In genomic region chr11:96154802-96155520, GRCh38 we compare ENCODE assay signal across 10 cellular contexts.
DNase-seq lines count a peak whose midpoint lies in the region; ATAC-seq, FAIRE-seq and TF ChIP-seq lines count a peak whose summit lies in the region.
"Had no signal": no experiment of that assay in that cellular context is flagged by ENCODE, and none has a peak within 500 bp of the region (broad histone marks: within the 10 kb centered on the region; RNA-seq: fewer than 3 reads in every experiment).

No MANE protein-coding gene starts in this region.

- no peak overlapping the region for H3K56ac ChIP-seq in H1 (replicated peaks; ENCODE audit: insufficient read length, low read depth, low read length)

- H3K23me2 ChIP-seq in H1 (ENCODE audit: low read depth, low read length): no peaks in the 10 kb centered on the region

- no peaks in the 10 kb centered on the region for H3K9me2 ChIP-seq in PC-3 (replicated peaks; ENCODE audit: low read length)

- H3K79me2 ChIP-seq in PC-3 (ENCODE audit: low read length): 0 out of 2 replicates have a peak, but pooled peaks cover 3% of the 10 kb centered on the region
- H3K79me2 ChIP-seq in H1 (ENCODE audit: control insufficient read depth in 1 of 2, insufficient read depth in 2 of 2, low read length in 2 of 2): no peaks in the 10 kb centered on the region

- TF ChIP-seq CTCF in PC-3 (conservative IDR thresholded peaks at IDR 0.05; ENCODE audit: low read depth, low read length) (no peak), H1 (IDR thresholded peaks at IDR 0.05; ENCODE audit: control extremely low read depth in 1 of 3, insufficient read depth in 1 of 3, low read depth in 1 of 3, low read length in 3 of 3) (no peak), neutrophil (IDR thresholded peaks at IDR 0.05) (no peak)

- H2AFZ ChIP-seq in PC-3 (ENCODE audit: low read length) (no peak overlapping the region), H1 (ENCODE audit: low read length) (no peak overlapping the region)

- ATAC-seq in PC-3 (no peak), GM21447 (IDR thresholded peaks at IDR 0.05; ENCODE audit: unreplicated experiment) (no peak)

- FAIRE-seq in H1 (lab: Jason Lieb, UNC): no peak
- FAIRE-seq: G401.6 had no signal

- TF ChIP-seq EP300 in H1 (IDR thresholded peaks at IDR 0.05; ENCODE audit: borderline replicate concordance in 1 of 2, low read depth in 2 of 2, low read length in 2 of 2): no peak

- H3K23ac ChIP-seq in H1 (ENCODE audit: insufficient read length): no peak overlapping the region

- 86% methylated on average over 7 of the region's 7 CpGs; no CpG with 5 or more reads in 1 of the 2 experiments for WGBS in H1 (ENCODE audit: extremely low coverage in 1 of 2, insufficient coverage in 1 of 2, insufficient read length in 1 of 2, insufficient replicate concordance in 2 of 2, low coverage in 1 of 2, low lambda C conversion rate in 2 of 2, missing lambda C conversion rate in 1 of 2), 2 experiments

- intact Hi-C loops in PC-3 (cut with micrococcal nuclease): no loop called here

- no peaks in the 10 kb centered on the region for H3K79me1 ChIP-seq in H1 (ENCODE audit: low read depth, low read length)

- no peak overlapping the region for H2AK5ac ChIP-seq in H1 (ENCODE audit: low read depth, low read length)

- no peak overlapping the region for H2BK20ac ChIP-seq in H1 (ENCODE audit: low read length)

- H4K8ac ChIP-seq in H1 (ENCODE audit: extremely low read depth, insufficient read depth, low read length): no peak overlapping the region

- H3K27ac ChIP-seq in PC-3 (ENCODE audit: low read length): peak overlapping the region; percentile 43
- H3K27ac ChIP-seq in H1 (ENCODE audit: low read depth, low read length): no peak overlapping the region
- peak overlapping the region; percentile 2 for H3K27ac ChIP-seq in neutrophil

- no peak overlapping the region; the same call in 1 of the 2 replicates for H2BK12ac ChIP-seq in H1 (ENCODE audit: low read depth, low read length)

- no peak for TF ChIP-seq RAD21 in H1 (IDR thresholded peaks at IDR 0.05 in 1 of 2, conservative IDR thresholded peaks at IDR 0.05 in 1 of 2; ENCODE audit: low read depth in 2 of 2, low read length in 2 of 2)

- H2BK5ac ChIP-seq in H1 (ENCODE audit: low read depth, low read length): peak overlapping the region; percentile 57; the same call in 1 of the 2 replicates

- peak overlapping the region; percentile 38; the same call in 1 of the 2 replicates for H2BK15ac ChIP-seq in H1 (ENCODE audit: low read length)

- H3K36me3 ChIP-seq in PC-3 (ENCODE audit: low read depth, low read length) (no peaks in the 10 kb centered on the region), H1 (ENCODE audit: control insufficient read depth in 2 of 4, insufficient read depth in 4 of 4, low read length in 3 of 4) (no peaks in the 10 kb centered on the region), neutrophil (no peaks in the 10 kb centered on the region)

- CTCF ChIA-PET in PC-3 (lab: Charles Lee): interaction anchor here (0.8 to 1.4 kb wide), 3 partner anchors 63 to 239 kb away, joined by 3 to 5 read pairs (median 5); partner anchors contain the start of gene MAML2
- CTCF ChIA-PET in H1 (lab: Charles Lee; ENCODE audit: partially characterized antibody): interaction anchor here (0.7 to 2.3 kb wide), 9 partner anchors 8 to 189 kb away, joined by 3 to 8 read pairs (median 5); partner anchors contain the start of gene MAML2

- H3K27me3 ChIP-seq in PC-3 (ENCODE audit: low read length): no peaks in the 10 kb centered on the region
- no peaks in the 10 kb centered on the region for H3K27me3 ChIP-seq in H1 (replicated peaks in 1 of 4; ENCODE audit: control insufficient read depth in 3 of 4, extremely low read depth in 1 of 4, insufficient read depth in 3 of 4, low read length in 3 of 4)
- H3K27me3 ChIP-seq in neutrophil: no peaks in the 10 kb centered on the region

- no peak overlapping the region for H3K18ac ChIP-seq in H1 (ENCODE audit: extremely low read depth, low read length)

- no peak overlapping the region for H3K4me2 ChIP-seq in PC-3 (ENCODE audit: low read length)
- H3K4me2 ChIP-seq in H1 (ENCODE audit: insufficient read depth in 1 of 2, low read depth in 2 of 2, low read length in 2 of 2): no peak overlapping the region; a peak in 1 of 4 replicates

- H4K20me1 ChIP-seq in PC-3 (ENCODE audit: low read length) (no peaks in the 10 kb centered on the region), H1 (replicated peaks in 1 of 2; ENCODE audit: control insufficient read depth in 1 of 2, insufficient read depth in 2 of 2, low read length in 2 of 2) (no peaks in the 10 kb centered on the region)

- peak overlapping the region; percentile 22 for H4K91ac ChIP-seq in H1 (replicated peaks; ENCODE audit: insufficient read length, low read length)

- no peak overlapping the region for H2BK120ac ChIP-seq in H1 (replicated peaks; ENCODE audit: low read depth, low read length)

- H3K9me3 ChIP-seq in PC-3 (ENCODE audit: low read length): no peaks in the 10 kb centered on the region
- no peaks in the 10 kb centered on the region for H3K9me3 ChIP-seq in H1 (ENCODE audit: insufficient read depth in 2 of 2, low read depth in 1 of 2, low read length in 1 of 2)
- no peaks in the 10 kb centered on the region for H3K9me3 ChIP-seq in neutrophil

- H3K9ac ChIP-seq in PC-3 (ENCODE audit: low read length) (no peak overlapping the region), H1 (replicated peaks in 1 of 4; ENCODE audit: extremely low read depth in 1 of 4, low read depth in 3 of 4, low read length in 3 of 4) (no peak overlapping the region)

- H3K4me1 ChIP-seq in PC-3 (ENCODE audit: insufficient read depth, low read length) (peaks cover 40% of the 10 kb centered on the region), H1 (replicated peaks in 1 of 4; ENCODE audit: control insufficient read depth in 3 of 4, insufficient read depth in 4 of 4, low read length in 3 of 4) (peaks cover 0 to 12% (median 4%) of the 10 kb centered on the region in 4 experiments; a peak in 4 of 7 replicates), neutrophil (ENCODE audit: control insufficient read depth in 1 of 2, insufficient read depth in 1 of 2, low read depth in 1 of 2, low read length in 1 of 2) (peaks cover 28% of the 10 kb centered on the region in 2 experiments)

- no peaks in the 10 kb centered on the region for H3F3A ChIP-seq in PC-3 (ENCODE audit: low read length, unreplicated experiment)

- H3K4ac ChIP-seq in H1 (replicated peaks; ENCODE audit: insufficient read length, low read depth, low read length): no peak overlapping the region

- POLR2A ChIA-PET in PC-3 (lab: Charles Lee; ENCODE audit: unreplicated experiment) (interaction anchor here (0.6 kb wide), 1 partner anchor 18 kb away, joined by 23 read pairs; no protein-coding TSS in a partner anchor), H1 (lab: Charles Lee; ENCODE audit: partially characterized antibody) (no interaction called here)

- no peak overlapping the region for H3K4me3 ChIP-seq in PC-3 (ENCODE audit: low read length)
- H3K4me3 ChIP-seq in H1 (ENCODE audit: extremely low read depth in 1 of 4, insufficient read depth in 2 of 4, low read depth in 3 of 4, low read length in 4 of 4): no peak overlapping the region
- H3K4me3 ChIP-seq in neutrophil (ENCODE audit: low read depth in 1 of 2, low read length in 1 of 2): no peak overlapping the region

- no peak overlapping the region for H4K5ac ChIP-seq in H1 (ENCODE audit: insufficient read length, low read depth, low read length)

- H3K14ac ChIP-seq in H1 (ENCODE audit: insufficient read length): no peak overlapping the region

- no TSS peak for BruUV-seq in PC-3 (replicated peaks; lab: Mats Ljungman, UMichigan)

- DNase-seq in AG08396 (ENCODE audit: low spot score) (peak; percentile 29), PC-3 (peak; percentile 26), H1 (ENCODE audit: low read depth in 1 of 2, low spot score in 2 of 2) (no peak), RKO (ENCODE audit: low spot score) (no peak), NCI-H2227 treated with DMSO at 0.1 percent for 48 hours (lab: John Stamatoyannopoulos, UW) (no peak)
- no peak for DNase-seq in activated effector memory CD4-positive, alpha-beta T cell treated with Interleukin-2 at 50 U/mL for 16 hours
- DNase-seq: NCI-H1436 treated with DMSO at 0.1 percent for 48 hours had no signal

- TF ChIP-seq POLR2A in H1 (IDR thresholded peaks at IDR 0.05; ENCODE audit: control extremely low read depth in 1 of 2, low read depth in 2 of 2, low read length in 2 of 2): no peak

TF ChIP-seq in H1, 55 proteins besides CTCF, POLR2A, EP300 and RAD21 (continues in another document):
- no peak for TF ChIP-seq SAP30 (IDR thresholded peaks at IDR 0.05; ENCODE audit: insufficient read depth, insufficient replicate concordance, low read length)
- TF ChIP-seq ATF2 (IDR thresholded peaks at IDR 0.05; ENCODE audit: low read length): no peak
- TF ChIP-seq KDM5A (IDR thresholded peaks at IDR 0.05; ENCODE audit: low read length): no peak
- TF ChIP-seq TAF1 (IDR thresholded peaks at IDR 0.05; ENCODE audit: low read depth, low read length): no peak

Comparison
In these comparisons a context has a peak if more than half of its experiments do, and no peak if none do; other contexts are left out.
1. DNase-seq: peak in AG08396 (single experiment) and PC-3 (single experiment); none in H1 (0 of 2), activated effector memory CD4-positive, alpha-beta T cell treated with Interleukin-2 at 50 U/mL for 16 hours (single experiment), RKO (single experiment) and NCI-H2227 treated with DMSO at 0.1 percent for 48 hours (single experiment).